ENCODE assay signal across 11 cellular contexts in genomic region chrX:153780678-153781427, GRCh38. TPM values are rescaled to one million over a fixed set of nuclear protein-coding genes. Genes with fewer than 3 reads are reported as not detected.
DNase-seq lines count a peak whose midpoint lies in the region; ATAC-seq lines count a peak whose summit lies in the region.
"Had no signal": no experiment of that assay in that cellular context is flagged by ENCODE, and none has a peak within 500 bp of the region (broad histone marks: within the 10 kb centered on the region; RNA-seq: fewer than 3 reads in every experiment).

SRPK3 (plus strand) TSS chrX:153781041; CDS start chrX:153781087, 46 bp downstream.

- POLR2A ChIA-PET in activated CD4-positive, alpha-beta memory T cell treated with anti-CD3 and anti-CD28 coated beads, Interleukin-2, amount 10 ng/mL, durations not matched to agents 7 days and 5 days (lab: Charles Lee), result interaction anchor here (1.2 kb wide), 1 partner anchor 126 kb away, joined by 3 read pairs; no protein-coding TSS in a partner anchor

- ATAC-seq in left cardiac atrium, result peak; percentile 65 to 68

- H3K9me3 ChIP-seq in SJCRH30 (replicated peaks) (no peaks in the 10 kb centered on the region), skeletal muscle tissue (ENCODE audit: control insufficient read depth in 3 of 3, low read length in 3 of 3) (no peaks in the 10 kb centered on the region)

- DNase-seq in DMS153 treated with DMSO at 0.1 percent for 48 hours (lab: John Stamatoyannopoulos, UW; ENCODE audit: unreplicated experiment) (peak; percentile 18), DMS153 (lab: John Stamatoyannopoulos, UW) (no peak), SJCRH30 (peak; percentile 66 to 69), left cardiac atrium (no peak), germinal center (ENCODE audit: low spot score) (no peak), KBM-7 (no peak)
- DNase-seq in activated CD4-positive, alpha-beta memory T cell treated with anti-CD3 and anti-CD28 coated beads, Interleukin-2, amount 10 ng/mL, durations not matched to agents 7 days and 5 days, result no peak
- DNase-seq: activated CD4-positive, alpha-beta T cell treated with anti-CD3 and anti-CD28 coated beads, Interleukin-2, amount 50 U/mL, for 1 hour; mesendoderm had no signal

- CTCF ChIA-PET in activated CD4-positive, alpha-beta memory T cell treated with anti-CD3 and anti-CD28 coated beads, Interleukin-2, amount 10 ng/mL, durations not matched to agents 7 days and 5 days (lab: Charles Lee), result no interaction called here

- intact Hi-C loops in left cardiac atrium (cut with DNase I), result no loop called here

- H3K36me3 Mint-ChIP-seq in activated CD4-positive, alpha-beta memory T cell treated with anti-CD3 and anti-CD28 coated beads, Interleukin-2, amount 10 ng/mL, durations not matched to agents 7 days and 5 days (ENCODE audit: low read depth), result no peaks in the 10 kb centered on the region
- H3K36me3 Mint-ChIP-seq: type B pancreatic cell had no signal

- H3K27ac Mint-ChIP-seq in activated CD4-positive, alpha-beta memory T cell treated with anti-CD3 and anti-CD28 coated beads, Interleukin-2, amount 10 ng/mL, durations not matched to agents 7 days and 5 days, result no peak within 1 kb of the TSS
- H3K27ac Mint-ChIP-seq: type B pancreatic cell had no signal

- H3K9ac ChIP-seq in skeletal muscle tissue (ENCODE audit: low read depth in 1 of 3, low read length in 3 of 3), result peak within 1 kb of the TSS; percentile 68 to 94 (median 90)

- H3K4me1 ChIP-seq in SJCRH30, result peaks cover 10% of the 10 kb centered on the region; the same call in 1 of the 2 replicates
- H3K4me1 ChIP-seq in skeletal muscle tissue (ENCODE audit: control insufficient read depth in 3 of 3, insufficient read depth in 3 of 3, low read length in 3 of 3), result peaks cover 19 to 49% (median 30%) of the 10 kb centered on the region in 3 donors

- H3K9me3 Mint-ChIP-seq in activated CD4-positive, alpha-beta memory T cell treated with anti-CD3 and anti-CD28 coated beads, Interleukin-2, amount 10 ng/mL, durations not matched to agents 7 days and 5 days, result no peaks in the 10 kb centered on the region
- H3K9me3 Mint-ChIP-seq: type B pancreatic cell had no signal

- H3K27ac ChIP-seq in SJCRH30, result peak within 1 kb of the TSS; percentile 96
- H3K27ac ChIP-seq in skeletal muscle tissue (ENCODE audit: low read depth, low read length), result peak within 1 kb of the TSS; percentile 91

- peaks cover 2% of the 10 kb centered on the region for H3K4me1 Mint-ChIP-seq in activated CD4-positive, alpha-beta memory T cell treated with anti-CD3 and anti-CD28 coated beads, Interleukin-2, amount 10 ng/mL, durations not matched to agents 7 days and 5 days

- H3K27me3 ChIP-seq in SJCRH30, result no peaks in the 10 kb centered on the region
- no peaks in the 10 kb centered on the region for H3K27me3 ChIP-seq in skeletal muscle tissue (ENCODE audit: control insufficient read depth in 3 of 3, insufficient read depth in 3 of 3, low read length in 3 of 3)

- no peak within 1 kb of the TSS for H3K4me3 Mint-ChIP-seq in activated CD4-positive, alpha-beta memory T cell treated with anti-CD3 and anti-CD28 coated beads, Interleukin-2, amount 10 ng/mL, durations not matched to agents 7 days and 5 days
- H3K4me3 Mint-ChIP-seq: type B pancreatic cell had no signal

- peaks cover 9% of the 10 kb centered on the region for H3K27me3 Mint-ChIP-seq in activated CD4-positive, alpha-beta memory T cell treated with anti-CD3 and anti-CD28 coated beads, Interleukin-2, amount 10 ng/mL, durations not matched to agents 7 days and 5 days
- H3K27me3 Mint-ChIP-seq: type B pancreatic cell had no signal

- in situ Hi-C loops in KBM-7 (cut with MboI; ENCODE audit: low pct_unique_long_range_greater_than_20kb, low sequenced_read_pairs), result no loop called here

- peak within 1 kb of the TSS; percentile 69 for H3K4me3 ChIP-seq in SJCRH30
- peak within 1 kb of the TSS; percentile 54 to 71 (median 65) for H3K4me3 ChIP-seq in skeletal muscle tissue (ENCODE audit: low read length in 3 of 3)

- H3K36me3 ChIP-seq in SJCRH30 (no peaks in the 10 kb centered on the region; the same call in 1 of the 2 replicates), skeletal muscle tissue (ENCODE audit: control insufficient read depth in 3 of 3, insufficient read depth in 3 of 3, low read length in 3 of 3) (peaks cover 4 to 8% (median 7%) of the 10 kb centered on the region in 3 donors)

RNA-seq across cellular contexts. Expression of gene SRPK3, which starts in this region (rescaled TPM):
- 17.9 and 33.6 TPM in 2 replicates for total RNA-seq in SJCRH30 (2014; rRNA removed; shearing (Covaris generic))
- 10 to 100 TPM; 24.1 to 25.8 TPM for total RNA-seq in left cardiac atrium
- 85.1 TPM for total RNA-seq in skeletal muscle tissue
- not detected for total RNA-seq in activated CD4-positive, alpha-beta memory T cell treated with anti-CD3 and anti-CD28 coated beads, Interleukin-2, amount 10 ng/mL, durations not matched to agents 7 days and 5 days

Comparison
In these comparisons a context has a peak if more than half of its experiments do, and no peak if none do; other contexts are left out.
1. RNA of gene SRPK3 (total RNA-seq): 85.1 TPM in skeletal muscle tissue (single experiment), 17.9 to 33.6 TPM in SJCRH30 and 24.1 to 25.8 TPM in left cardiac atrium; not detected in activated CD4-positive, alpha-beta memory T cell treated with anti-CD3 and anti-CD28 coated beads, Interleukin-2, amount 10 ng/mL, durations not matched to agents 7 days and 5 days; every median in the first group is over 10 times any median in the second.
2. DNase-seq: peak in DMS153 treated with DMSO at 0.1 percent for 48 hours (single experiment) and SJCRH30 (2 of 2); none in DMS153 (single experiment), left cardiac atrium (single experiment), germinal center (single experiment), activated CD4-positive, alpha-beta memory T cell treated with anti-CD3 and anti-CD28 coated beads, Interleukin-2, amount 10 ng/mL, durations not matched to agents 7 days and 5 days (single experiment) and KBM-7 (single experiment).